15 cellular contexts compared by ENCODE assay signal in genomic region chr20:64142546-64142945, GRCh38. TPM values are rescaled to one million over a fixed set of nuclear protein-coding genes. Genes with fewer than 3 reads are reported as not detected.
DNase-seq lines count a peak whose midpoint lies in the region; ATAC-seq and TF ChIP-seq lines count a peak whose summit lies in the region.
"Had no signal": no experiment of that assay in that cellular context is flagged by ENCODE, and none has a peak within 500 bp of the region (broad histone marks: within the 10 kb centered on the region; RNA-seq: fewer than 3 reads in every experiment).

No MANE protein-coding gene starts in this region.

- H3K27ac ChIP-seq in DOHH2 (ENCODE audit: low read depth, low read length) (no peak overlapping the region), left lung (no peak overlapping the region)
- H3K27ac ChIP-seq: 22Rv1, body of pancreas had no signal

- H3K9me3 ChIP-seq in DOHH2 (ENCODE audit: control insufficient read depth, insufficient read depth, low read length) (peaks cover 38% of the 10 kb centered on the region), left lung (peaks cover 0 to 15% of the 10 kb centered on the region in 2 donors)

- H3K4me1 Mint-ChIP-seq in activated CD4-positive, alpha-beta memory T cell treated with anti-CD3 and anti-CD28 coated beads for 36 hours (ENCODE audit: low read depth): no peaks in the 10 kb centered on the region

- intact Hi-C loops in left lung (cut with DNase I): no loop called here
- intact Hi-C loops in activated CD4-positive, alpha-beta memory T cell treated with anti-CD3 and anti-CD28 coated beads for 36 hours (cut with micrococcal nuclease): no loop called here

- H3K36me3 ChIP-seq in DOHH2 (ENCODE audit: control insufficient read depth, low read length): no peaks in the 10 kb centered on the region
- no peaks in the 10 kb centered on the region for H3K36me3 ChIP-seq in left lung

- CTCF ChIA-PET in activated CD4-positive, alpha-beta memory T cell treated with anti-CD3 and anti-CD28 coated beads for 36 hours (lab: Charles Lee): no interaction called here

- peaks cover 20% of the 10 kb centered on the region for H3K9me3 Mint-ChIP-seq in activated CD4-positive, alpha-beta memory T cell treated with anti-CD3 and anti-CD28 coated beads for 36 hours

- no peaks in the 10 kb centered on the region for H3K79me2 ChIP-seq in DOHH2 (ENCODE audit: control insufficient read depth, low read length)

- H3K9me2 ChIP-seq in DOHH2 (replicated peaks; ENCODE audit: control insufficient read depth, low read length): no peaks in the 10 kb centered on the region

- TF ChIP-seq CTCF in DOHH2 (IDR thresholded peaks at IDR 0.05; ENCODE audit: low read depth, low read length, poor library complexity, severe bottlenecking): no peak
- TF ChIP-seq CTCF in left lung (IDR thresholded peaks at IDR 0.05): no peak

- H3K27me3 ChIP-seq in DOHH2 (ENCODE audit: control insufficient read depth, low read length) (peaks cover 9% of the 10 kb centered on the region), left lung (peaks cover 0 to 46% of the 10 kb centered on the region in 2 donors)
- H3K27me3 ChIP-seq: body of pancreas had no signal

- H3K27ac Mint-ChIP-seq in activated CD4-positive, alpha-beta memory T cell treated with anti-CD3 and anti-CD28 coated beads for 36 hours: no peak overlapping the region

- no peak overlapping the region for H3K4me3 ChIP-seq in DOHH2 (ENCODE audit: low read length)
- no peak overlapping the region for H3K4me3 ChIP-seq in left lung
- H3K4me3 ChIP-seq: body of pancreas had no signal

- H3K4me2 ChIP-seq in DOHH2 (ENCODE audit: low read length): 0 out of 2 replicates have a peak overlapping the region, but pooled peaks have one; percentile 12

- no peaks in the 10 kb centered on the region for H3F3A ChIP-seq in DOHH2 (ENCODE audit: control insufficient read depth, insufficient read depth)

- no peak overlapping the region for H3K4me3 Mint-ChIP-seq in activated CD4-positive, alpha-beta memory T cell treated with anti-CD3 and anti-CD28 coated beads for 36 hours

- peaks cover 5% of the 10 kb centered on the region for H3K27me3 Mint-ChIP-seq in activated CD4-positive, alpha-beta memory T cell treated with anti-CD3 and anti-CD28 coated beads for 36 hours

- peaks cover 5% of the 10 kb centered on the region for H3K36me3 Mint-ChIP-seq in activated CD4-positive, alpha-beta memory T cell treated with anti-CD3 and anti-CD28 coated beads for 36 hours

- ATAC-seq in left lung: no peak
- ATAC-seq in GM18498 (IDR thresholded peaks at IDR 0.05; ENCODE audit: unreplicated experiment): no peak
- ATAC-seq: body of pancreas, left lobe of liver had no signal

- DNase-seq in NCI-H1092 treated with DMSO at 0.1 percent for 48 hours (lab: John Stamatoyannopoulos, UW): peak; percentile 35
- DNase-seq in NCI-H1092 (lab: John Stamatoyannopoulos, UW): no peak
- DNase-seq in NCI-H69 (lab: John Stamatoyannopoulos, UW): peak; percentile 47
- DNase-seq in left lung: peak; percentile 8 to 43
- no peak for DNase-seq in activated CD4-positive, alpha-beta memory T cell treated with anti-CD3 and anti-CD28 coated beads for 36 hours
- no peak for DNase-seq in OCI-M1 (lab: John Stamatoyannopoulos, UW)
- DNase-seq: activated naive CD4-positive, alpha-beta T cell treated with Interleukin-2 at 50 U/mL for 16 hours; KG1; NCI-H1694 had no signal

- POLR2A ChIA-PET in activated CD4-positive, alpha-beta memory T cell treated with anti-CD3 and anti-CD28 coated beads for 36 hours (lab: Charles Lee): no interaction called here

- H3K4me1 ChIP-seq in DOHH2 (ENCODE audit: control insufficient read depth, low read length) (peaks cover 10% of the 10 kb centered on the region), left lung (no peaks in the 10 kb centered on the region)
- H3K4me1 ChIP-seq: body of pancreas had no signal

- no peaks in the 10 kb centered on the region for H4K20me1 ChIP-seq in DOHH2 (ENCODE audit: control insufficient read depth, insufficient read depth, low read depth, low read length)

RNA-seq across cellular contexts. Expression of gene MYT1, which starts 21.7 kb away (rescaled TPM):
- total RNA-seq in left lung: not detected
- not detected for total RNA-seq in activated CD4-positive, alpha-beta memory T cell treated with anti-CD3 and anti-CD28 coated beads for 36 hours
- total RNA-seq: left lobe of liver had no signal

RNA-seq across cellular contexts. Expression of gene NPBWR2, which starts 35.2 kb away (rescaled TPM):
- total RNA-seq in left lung: not detected
- not detected for total RNA-seq in activated CD4-positive, alpha-beta memory T cell treated with anti-CD3 and anti-CD28 coated beads for 36 hours
- total RNA-seq: body of pancreas, G401, left lobe of liver had no signal

RNA-seq across cellular contexts. Expression of gene LKAAEAR1, which starts 58.3 kb away (rescaled TPM):
- under 1 TPM in 1 of 2 donors, not detected in 1; 0.45 TPM for total RNA-seq in left lung
- not detected for total RNA-seq in activated CD4-positive, alpha-beta memory T cell treated with anti-CD3 and anti-CD28 coated beads for 36 hours
- total RNA-seq: G401, left lobe of liver had no signal

Comparison
In these comparisons a context has a peak if more than half of its experiments do, and no peak if none do; other contexts are left out.
1. DNase-seq: peak in NCI-H1092 treated with DMSO at 0.1 percent for 48 hours (single experiment), NCI-H69 (single experiment) and left lung (2 of 2); none in NCI-H1092 (single experiment), activated CD4-positive, alpha-beta memory T cell treated with anti-CD3 and anti-CD28 coated beads for 36 hours (single experiment) and OCI-M1 (single experiment).